Comparison of ENCODE assay signal across 16 cellular contexts in the genomic region with DNA sequence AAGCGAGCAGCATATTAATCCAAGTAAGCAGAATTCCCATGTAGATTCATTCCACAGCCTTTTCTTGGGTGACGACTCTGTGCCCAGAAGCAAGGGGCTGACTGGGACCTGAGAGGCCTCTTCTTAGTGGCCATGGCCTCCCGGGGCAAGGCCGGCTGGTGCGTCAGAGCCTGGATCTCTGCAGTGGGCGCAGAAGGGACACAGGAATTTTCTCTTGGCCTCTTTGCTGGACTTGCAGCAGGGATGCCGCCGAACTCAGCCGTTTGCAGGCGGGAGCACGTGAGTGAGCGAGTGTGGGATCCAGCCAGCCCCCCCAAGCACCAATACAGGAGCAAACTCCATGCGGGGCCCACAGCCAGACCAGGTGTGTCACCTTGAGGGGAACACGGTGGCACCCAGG.
DNase-seq lines count a peak whose midpoint lies in the region; ATAC-seq and TF ChIP-seq lines count a peak whose summit lies in the region.
"Had no signal": no experiment of that assay in that cellular context is flagged by ENCODE, and none has a peak within 500 bp of the region (broad histone marks: within the 10 kb centered on the region; RNA-seq: fewer than 3 reads in every experiment).

No MANE protein-coding gene starts in this region.

- no peak overlapping the region for H2AK9ac ChIP-seq in IMR-90 (replicated peaks; ENCODE audit: low read depth, low read length, poor library complexity)

- peak overlapping the region; percentile 73 to 93 (median 83) for H3K27ac Mint-ChIP-seq in brain
- peak overlapping the region in 1 of 2 donors; percentile 29 for H3K27ac Mint-ChIP-seq in stimulated activated naive CD8-positive, alpha-beta T cell treated with anti-CD3 and anti-CD28 coated beads, Interleukin-15, amount 100 ng/mL, for 72 hours

- no peak overlapping the region for H4K5ac ChIP-seq in IMR-90 (ENCODE audit: low read depth, low read length)
- H4K5ac ChIP-seq in mesendoderm (ENCODE audit: low read length): no peak overlapping the region

- H3K14ac ChIP-seq in IMR-90 (replicated peaks; ENCODE audit: low read depth, low read length): 0 out of 2 replicates have a peak overlapping the region, but pooled peaks have one; percentile 15

- H2BK5ac ChIP-seq in IMR-90 (ENCODE audit: low read depth, low read length, poor library complexity, severe bottlenecking) (no peak overlapping the region), mesendoderm (ENCODE audit: low read length) (no peak overlapping the region)

- H3K23ac ChIP-seq in IMR-90 (ENCODE audit: low read depth, low read length) (no peak overlapping the region), mesendoderm (ENCODE audit: low read length) (no peak overlapping the region)

- H2BK15ac ChIP-seq in IMR-90 (ENCODE audit: low read depth, low read length) (no peak overlapping the region), mesendoderm (replicated peaks; ENCODE audit: low read depth) (no peak overlapping the region)

- dilution Hi-C loops in IMR-90 (cut with HindIII; ENCODE audit: low sequenced_read_pairs, unreplicated experiment): no loop called here

- H3K4me3 Mint-ChIP-seq in brain: no peak overlapping the region
- H3K4me3 Mint-ChIP-seq in stimulated activated naive CD8-positive, alpha-beta T cell treated with anti-CD3 and anti-CD28 coated beads, Interleukin-15, amount 100 ng/mL, for 72 hours: peak overlapping the region in 1 of 2 donors; percentile 70

- H3K27ac ChIP-seq in DND-41 (ENCODE audit: low read length): peak overlapping the region; percentile 1; the same call in 1 of the 2 replicates
- no peak overlapping the region for H3K27ac ChIP-seq in IMR-90 (ENCODE audit: insufficient read depth, low read length)
- no peak overlapping the region for H3K27ac ChIP-seq in mesendoderm (ENCODE audit: low read depth, low read length)
- no peak overlapping the region for H3K27ac ChIP-seq in ascending aorta
- no peak overlapping the region for H3K27ac ChIP-seq in uterus
- H3K27ac ChIP-seq: PC-9 had no signal

- TF ChIP-seq POLR2A in IMR-90 (IDR thresholded peaks at IDR 0.05; ENCODE audit: low read depth, low read length) (no peak), uterus (IDR thresholded peaks at IDR 0.05) (no peak)

- no peak overlapping the region for H4K91ac ChIP-seq in IMR-90 (ENCODE audit: insufficient read depth, low read depth, low read length)

- TF ChIP-seq CTCF in DND-41 (IDR thresholded peaks at IDR 0.05; ENCODE audit: borderline replicate concordance, extremely low read depth, low read length, poor library complexity, severe bottlenecking): no peak
- no peak for TF ChIP-seq CTCF in IMR-90 (conservative IDR thresholded peaks at IDR 0.05; ENCODE audit: low read depth, low read length)
- TF ChIP-seq CTCF in brain (conservative IDR thresholded peaks at IDR 0.05): no peak
- TF ChIP-seq CTCF in ascending aorta (IDR thresholded peaks at IDR 0.05): no peak
- TF ChIP-seq CTCF in uterus (IDR thresholded peaks at IDR 0.05): no peak

- H3K4me1 Mint-ChIP-seq in brain: peaks cover 74% of the 10 kb centered on the region
- H3K4me1 Mint-ChIP-seq in stimulated activated naive CD8-positive, alpha-beta T cell treated with anti-CD3 and anti-CD28 coated beads, Interleukin-15, amount 100 ng/mL, for 72 hours: peaks cover 61% of the 10 kb centered on the region

- TF ChIP-seq RAD21 in IMR-90 (IDR thresholded peaks at IDR 0.05; ENCODE audit: low read length): no peak

- H3K56ac ChIP-seq in IMR-90 (ENCODE audit: extremely low read depth, insufficient read depth, low read length) (no peak overlapping the region), mesendoderm (ENCODE audit: low read length) (peak overlapping the region; percentile 42)

- H3K9ac ChIP-seq in DND-41 (ENCODE audit: low read depth, low read length) (no peak overlapping the region), IMR-90 (ENCODE audit: low read depth, low read length) (no peak overlapping the region), mesendoderm (ENCODE audit: low read length) (no peak overlapping the region)

- H3K36me3 ChIP-seq in DND-41 (ENCODE audit: insufficient read depth, low read length) (peaks cover under 1% of the 10 kb centered on the region; the same call in 1 of the 2 replicates), IMR-90 (ENCODE audit: control insufficient read depth, insufficient read depth, low read length) (no peaks in the 10 kb centered on the region), mesendoderm (ENCODE audit: control insufficient read depth, insufficient read depth, low read length) (no peaks in the 10 kb centered on the region), ascending aorta (no peaks in the 10 kb centered on the region), uterus (no peaks in the 10 kb centered on the region)

- H3K4me2 ChIP-seq in DND-41 (ENCODE audit: insufficient read depth, low read length): no peak overlapping the region
- no peak overlapping the region for H3K4me2 ChIP-seq in IMR-90 (ENCODE audit: low read depth, low read length)
- H3K4me2 ChIP-seq in mesendoderm (ENCODE audit: low read length): no peak overlapping the region
- H3K4me2 ChIP-seq: PC-9 had no signal

- H3K79me1 ChIP-seq in IMR-90 (ENCODE audit: low read depth in 1 of 2, low read length in 2 of 2) (peaks cover 44 to 90% of the 10 kb centered on the region in 2 experiments), mesendoderm (ENCODE audit: low read length) (peaks cover 35% of the 10 kb centered on the region)

- in situ Hi-C loops in IMR-90 (cut with MboI; ENCODE audit: low sequenced_read_pairs): no loop called here

- no TSS peak for BruUV-seq in IMR-90 (replicated peaks; lab: Mats Ljungman, UMichigan)

- WGBS in IMR-90 (ENCODE audit: extremely low coverage in 2 of 2, insufficient read length in 1 of 2), 2 experiments: 98% methylated on average over 9 of the region's 14 CpGs; no CpG with 5 or more reads in 1 of the 2 experiments
- WGBS in mesendoderm (ENCODE audit: extremely low coverage, insufficient coverage, low lambda C conversion rate): no CpG with 5 or more reads among the region's 14 CpGs

- H3K4ac ChIP-seq in IMR-90 (ENCODE audit: low read depth, low read length): no peak overlapping the region
- no peak overlapping the region for H3K4ac ChIP-seq in mesendoderm (ENCODE audit: low read depth, low read length)

- H3K4me1 ChIP-seq in DND-41 (ENCODE audit: insufficient read depth, low read length): peaks cover 5% of the 10 kb centered on the region
- H3K4me1 ChIP-seq in IMR-90 (ENCODE audit: control insufficient read depth, insufficient read depth, low read length): peaks cover 14% of the 10 kb centered on the region; the same call in 1 of the 2 replicates
- H3K4me1 ChIP-seq in mesendoderm (ENCODE audit: control insufficient read depth, low read depth, low read length): peaks cover 5% of the 10 kb centered on the region
- no peaks in the 10 kb centered on the region for H3K4me1 ChIP-seq in ascending aorta
- H3K4me1 ChIP-seq in uterus: no peaks in the 10 kb centered on the region

- no peak overlapping the region for H3K4me3 ChIP-seq in DND-41 (ENCODE audit: low read depth in 1 of 2, low read length in 2 of 2)
- H3K4me3 ChIP-seq in IMR-90 (ENCODE audit: insufficient read depth, low read depth, low read length): no peak overlapping the region
- H3K4me3 ChIP-seq in mesendoderm (ENCODE audit: low read length): no peak overlapping the region
- H3K4me3 ChIP-seq in ascending aorta: no peak overlapping the region
- no peak overlapping the region for H3K4me3 ChIP-seq in uterus
- H3K4me3 ChIP-seq: PC-9 had no signal

- H2AK5ac ChIP-seq in IMR-90 (ENCODE audit: low read depth, low read length): no peak overlapping the region
- H2AK5ac ChIP-seq in mesendoderm (ENCODE audit: low read length): no peak overlapping the region

- POLR2A ChIA-PET in IMR-90 (lab: Charles Lee; ENCODE audit: unreplicated experiment): no interaction called here

- no peaks in the 10 kb centered on the region for H3K36me3 Mint-ChIP-seq in brain

- CTCF ChIA-PET in IMR-90 (lab: Yijun Ruan, JAX): no interaction called here

- ATAC-seq in DND-41 (ENCODE audit: insufficient read depth, low read depth) (no peak), IMR-90 (ENCODE audit: low read depth) (no peak)
- ATAC-seq in stimulated activated naive CD8-positive, alpha-beta T cell treated with anti-CD3 and anti-CD28 coated beads, Interleukin-15, amount 100 ng/mL, for 72 hours: no peak

- H3K9me3 ChIP-seq in DND-41 (ENCODE audit: insufficient read depth, low read length, severe bottlenecking) (no peaks in the 10 kb centered on the region), IMR-90 (ENCODE audit: control insufficient read depth, insufficient read depth, low read length) (no peaks in the 10 kb centered on the region), ascending aorta (no peaks in the 10 kb centered on the region), uterus (no peaks in the 10 kb centered on the region)

- intact Hi-C loops in IMR-90 (cut with micrococcal nuclease) (no loop called here), ascending aorta (cut with DNase I) (no loop called here), uterus (cut with DNase I; ENCODE audit: low total_unique reads) (no loop called here)

- H4K20me1 ChIP-seq in DND-41 (ENCODE audit: insufficient read depth, low read length) (peaks cover 30% of the 10 kb centered on the region; the same call in 1 of the 2 replicates), IMR-90 (ENCODE audit: insufficient read depth, low read length) (peaks cover 14% of the 10 kb centered on the region)

- H3K27me3 ChIP-seq in DND-41 (ENCODE audit: insufficient read depth, low read length, poor library complexity) (no peaks in the 10 kb centered on the region), IMR-90 (ENCODE audit: control insufficient read depth, insufficient read depth, low read length) (no peaks in the 10 kb centered on the region), mesendoderm (ENCODE audit: insufficient read depth, low read length, poor library complexity) (no peaks in the 10 kb centered on the region), ascending aorta (no peaks in the 10 kb centered on the region), uterus (no peaks in the 10 kb centered on the region)

- H3K27me3 Mint-ChIP-seq in brain: peaks cover 3% of the 10 kb centered on the region
- no peaks in the 10 kb centered on the region for H3K27me3 Mint-ChIP-seq in stimulated activated naive CD8-positive, alpha-beta T cell treated with anti-CD3 and anti-CD28 coated beads, Interleukin-15, amount 100 ng/mL, for 72 hours

- no peak for DNase-seq in DND-41
- DNase-seq in IMR-90: no peak
- no peak for DNase-seq in mesendoderm
- no peak for DNase-seq in ascending aorta (ENCODE audit: low spot score in 2 of 2)
- no peak for DNase-seq in iPS-NIHi7 (ENCODE audit: extremely low spot score)
- DNase-seq in stimulated activated naive CD8-positive, alpha-beta T cell treated with anti-CD3 and anti-CD28 coated beads, Interleukin-15, amount 100 ng/mL, for 72 hours: no peak
- no peak for DNase-seq in uterus
- DNase-seq: GF-D8, GOT3, Kasumi-1, NCI-H1105 treated with DMSO at 0.1 percent for 48 hours, NCI-H187, NCI-H446 treated with DMSO at 0.1 percent for 48 hours, NCI-H774, PC-9 had no signal

- no peak overlapping the region for H2BK20ac ChIP-seq in IMR-90 (ENCODE audit: low read depth, low read length)

- no peak overlapping the region for H3K18ac ChIP-seq in IMR-90 (ENCODE audit: low read depth, low read length)
- no peak overlapping the region for H3K18ac ChIP-seq in mesendoderm (ENCODE audit: low read length)

- H2BK120ac ChIP-seq in IMR-90 (ENCODE audit: low read depth, low read length) (no peak overlapping the region), mesendoderm (ENCODE audit: low read depth, low read length) (no peak overlapping the region)

- H3K9me3 Mint-ChIP-seq in brain: peaks cover 0 to 5% (median 0%) of the 10 kb centered on the region in 5 experiments
- peaks cover 10 to 15% of the 10 kb centered on the region in 2 donors for H3K9me3 Mint-ChIP-seq in stimulated activated naive CD8-positive, alpha-beta T cell treated with anti-CD3 and anti-CD28 coated beads, Interleukin-15, amount 100 ng/mL, for 72 hours

- peaks cover 18% of the 10 kb centered on the region for H3K9me1 ChIP-seq in IMR-90 (ENCODE audit: insufficient read depth, low read length)

- H4K8ac ChIP-seq in IMR-90 (ENCODE audit: low read depth in 2 of 2, low read length in 2 of 2) (no peak overlapping the region), mesendoderm (ENCODE audit: low read depth, low read length) (no peak overlapping the region)

- H2AFZ ChIP-seq in DND-41 (ENCODE audit: low read depth, low read length) (no peak overlapping the region), IMR-90 (replicated peaks; ENCODE audit: low read length, poor library complexity) (no peak overlapping the region)
- H2AFZ ChIP-seq: PC-9 had no signal

- peaks cover 93% of the 10 kb centered on the region for H3K79me2 ChIP-seq in DND-41 (ENCODE audit: insufficient read depth, low read length)
- peaks cover 24% of the 10 kb centered on the region for H3K79me2 ChIP-seq in mesendoderm (ENCODE audit: control insufficient read depth, insufficient read depth, low read length)
